17 cellular contexts compared by ENCODE assay signal in the genomic region with DNA sequence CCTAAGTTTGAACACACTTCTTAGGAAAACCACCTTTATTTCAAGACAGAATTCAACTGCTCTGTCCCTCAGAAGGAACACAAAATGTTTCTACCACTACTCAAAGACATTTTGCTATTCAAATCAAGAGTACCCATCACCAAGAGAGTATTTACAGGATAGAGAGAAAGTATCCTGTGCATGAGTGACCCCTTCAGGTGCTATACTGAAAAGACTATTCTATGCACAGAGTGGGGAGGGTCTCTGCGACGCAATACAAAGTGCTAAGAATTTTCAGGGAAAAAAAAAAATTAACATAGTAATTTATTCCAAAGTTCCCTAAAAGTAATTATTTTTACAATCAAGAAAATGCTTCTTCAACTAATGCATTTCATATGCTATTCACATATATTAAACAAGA.
DNase-seq lines count a peak whose midpoint lies in the region; ATAC-seq and TF ChIP-seq lines count a peak whose summit lies in the region.
"Had no signal": no experiment of that assay in that cellular context is flagged by ENCODE, and none has a peak within 500 bp of the region (broad histone marks: within the 10 kb centered on the region; RNA-seq: fewer than 3 reads in every experiment).

No MANE protein-coding gene starts in this region.

- ATAC-seq in GM21786 (IDR thresholded peaks at IDR 0.05; ENCODE audit: unreplicated experiment): no peak
- no peak for ATAC-seq in HG02588 (IDR thresholded peaks at IDR 0.05; ENCODE audit: unreplicated experiment)
- ATAC-seq in upper lobe of left lung (ENCODE audit: low FRiP score in 2 of 2): no peak
- ATAC-seq: gastroesophageal sphincter had no signal

- TF ChIP-seq CTCF in MCF 10A (IDR thresholded peaks at IDR 0.05; ENCODE audit: unreplicated experiment): peak; percentile 29
- no peak for TF ChIP-seq CTCF in breast epithelium (IDR thresholded peaks at IDR 0.05)
- TF ChIP-seq CTCF in OCI-LY3 (IDR thresholded peaks at IDR 0.05; ENCODE audit: low read depth, low read length): peak; percentile 50
- peak; percentile 50 for TF ChIP-seq CTCF in fibroblast of villous mesenchyme (IDR thresholded peaks at IDR 0.05; ENCODE audit: insufficient read depth, low read depth, low read length)
- TF ChIP-seq CTCF in upper lobe of left lung (IDR thresholded peaks at IDR 0.05): no peak

- BruUV-seq in MCF 10A (replicated peaks; lab: Mats Ljungman, UMichigan): no TSS peak

- no peaks in the 10 kb centered on the region for H4K20me1 ChIP-seq in OCI-LY3 (ENCODE audit: insufficient read depth, low read length)

- no peak for TF ChIP-seq EP300 in upper lobe of left lung (IDR thresholded peaks at IDR 0.05)

- H3K27ac ChIP-seq in breast epithelium (no peak overlapping the region), OCI-LY3 (ENCODE audit: low read length) (no peak overlapping the region), upper lobe of left lung (no peak overlapping the region)
- H3K27ac ChIP-seq: gastroesophageal sphincter, HL-60, tibial nerve had no signal

- TF ChIP-seq POLR2A in breast epithelium (IDR thresholded peaks at IDR 0.05): no peak
- TF ChIP-seq POLR2A in upper lobe of left lung (IDR thresholded peaks at IDR 0.05): no peak

- no peak overlapping the region for H3K4me3 ChIP-seq in breast epithelium
- H3K4me3 ChIP-seq in OCI-LY3 (ENCODE audit: low read length): no peak overlapping the region
- no peak overlapping the region for H3K4me3 ChIP-seq in fibroblast of villous mesenchyme (ENCODE audit: low read depth, low read length)
- no peak overlapping the region for H3K4me3 ChIP-seq in upper lobe of left lung
- H3K4me3 ChIP-seq: gastroesophageal sphincter, tibial nerve had no signal

- peak; percentile 25 for DNase-seq in MCF 10A (ENCODE audit: unreplicated experiment)
- DNase-seq in breast epithelium (ENCODE audit: low spot score in 2 of 2): no peak
- no peak for DNase-seq in fibroblast of villous mesenchyme (ENCODE audit: low read depth)
- no peak for DNase-seq in upper lobe of left lung
- DNase-seq in HPDE6-E6E7 (ENCODE audit: extremely low spot score): no peak
- DNase-seq: activated CD4-positive, alpha-beta T cell treated with anti-CD3 and anti-CD28 coated beads, Interleukin-2, amount 50 U/mL, for 1 hour; kidney; MM.1S; NCI-H2107; stimulated activated CD4-positive, alpha-beta T cell treated with anti-CD3 and anti-CD28 coated beads, Interleukin-2, amount 100 ng/mL, for 24 hours; T-helper 1 cell had no signal

- intact Hi-C loops in MCF 10A (cut with micrococcal nuclease) (loop anchor here (1.0 kb wide), 1 partner anchor 157 kb away; no protein-coding TSS in a partner anchor), breast epithelium (cut with DNase I; ENCODE audit: low total_unique reads) (no loop called here)

- no peaks in the 10 kb centered on the region for H3K36me3 Mint-ChIP-seq in MCF 10A (ENCODE audit: insufficient read depth, unreplicated experiment)

- POLR2A ChIA-PET in MCF 10A (lab: Yijun Ruan, JAX): interaction anchor here (1.4 kb wide), 1 partner anchor 16 kb away, joined by 3 read pairs; no protein-coding TSS in a partner anchor

- H3K4me3 Mint-ChIP-seq in MCF 10A (ENCODE audit: unreplicated experiment): no peak overlapping the region

- H3K4me2 ChIP-seq in OCI-LY3 (ENCODE audit: low read length): no peak overlapping the region

- H3K36me3 ChIP-seq in breast epithelium: no peaks in the 10 kb centered on the region
- H3K36me3 ChIP-seq in OCI-LY3 (replicated peaks; ENCODE audit: low read depth, low read length): no peaks in the 10 kb centered on the region
- no peaks in the 10 kb centered on the region for H3K36me3 ChIP-seq in upper lobe of left lung
- H3K36me3 ChIP-seq: gastroesophageal sphincter, tibial nerve had no signal

- no peaks in the 10 kb centered on the region for H3K9me3 ChIP-seq in breast epithelium
- no peaks in the 10 kb centered on the region for H3K9me3 ChIP-seq in OCI-LY3 (ENCODE audit: insufficient read depth, low read length)
- no peaks in the 10 kb centered on the region for H3K9me3 ChIP-seq in upper lobe of left lung
- H3K9me3 ChIP-seq: gastroesophageal sphincter, tibial nerve had no signal

- H3K27me3 ChIP-seq in breast epithelium (no peaks in the 10 kb centered on the region), OCI-LY3 (ENCODE audit: low read depth, low read length) (no peaks in the 10 kb centered on the region), upper lobe of left lung (no peaks in the 10 kb centered on the region)
- H3K27me3 ChIP-seq: gastroesophageal sphincter, tibial nerve had no signal

- no peaks in the 10 kb centered on the region for H3K4me1 ChIP-seq in breast epithelium
- H3K4me1 ChIP-seq in OCI-LY3 (ENCODE audit: low read length): no peaks in the 10 kb centered on the region
- H3K4me1 ChIP-seq in upper lobe of left lung: no peaks in the 10 kb centered on the region
- H3K4me1 ChIP-seq: gastroesophageal sphincter, tibial nerve had no signal

- CTCF ChIA-PET in MCF 10A (lab: Yijun Ruan, JAX): interaction anchor here (0.6 to 1.1 kb wide), 5 partner anchors 54 to 516 kb away, joined by 3 to 4 read pairs (median 3); no protein-coding TSS in a partner anchor

- H3K27me3 Mint-ChIP-seq in MCF 10A (ENCODE audit: insufficient read depth, unreplicated experiment): peaks cover 71% of the 10 kb centered on the region

- H3K4me1 Mint-ChIP-seq in MCF 10A (ENCODE audit: insufficient read depth, unreplicated experiment): no peaks in the 10 kb centered on the region

- H3K27ac Mint-ChIP-seq in MCF 10A (ENCODE audit: low read depth, unreplicated experiment): no peak overlapping the region

- WGBS in upper lobe of left lung, 2 donors: 76 to 86% methylated on average over 2 of the region's 2 CpGs

- no peak overlapping the region for H3K9ac ChIP-seq in OCI-LY3 (ENCODE audit: low read length)

- no peak overlapping the region for H2AFZ ChIP-seq in OCI-LY3 (ENCODE audit: low read depth, low read length)

- H3K9me3 Mint-ChIP-seq in MCF 10A (ENCODE audit: unreplicated experiment): no peaks in the 10 kb centered on the region

- no peaks in the 10 kb centered on the region for H3K79me2 ChIP-seq in OCI-LY3 (ENCODE audit: low read length)

Comparison
In these comparisons a context has a peak if more than half of its experiments do, and no peak if none do; other contexts are left out.
1. CTCF ChIP-seq: peak in MCF 10A (single experiment), OCI-LY3 (single experiment) and fibroblast of villous mesenchyme (single experiment); none in breast epithelium (0 of 3) and upper lobe of left lung (0 of 6).